ENCODE assay signal across 17 cellular contexts in the genomic region with DNA sequence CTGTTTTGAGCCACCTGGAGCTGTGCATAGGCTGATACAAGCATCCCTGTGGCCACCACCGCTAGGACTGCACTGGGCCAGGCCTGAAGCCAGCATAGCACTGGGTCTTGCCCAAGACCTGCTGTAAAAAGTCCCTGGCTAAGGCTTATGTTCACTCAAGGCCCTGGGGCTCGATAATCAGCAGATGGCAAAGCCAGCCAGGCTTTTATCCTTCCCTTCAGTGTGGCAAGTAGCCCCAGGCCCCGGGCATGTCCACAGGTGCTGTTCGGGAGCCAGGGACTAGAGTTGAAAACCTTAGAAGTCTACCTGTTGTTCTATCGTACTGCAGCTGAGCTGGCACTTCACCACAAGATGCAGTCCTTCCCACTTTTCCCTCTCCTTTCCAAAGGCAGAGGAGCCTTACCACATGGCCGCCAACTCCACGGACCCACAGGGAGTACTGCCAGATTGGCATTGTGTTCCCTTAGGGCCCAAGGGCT.
"Had no signal": no experiment of that assay in that cellular context is flagged by ENCODE, and none has a peak within 500 bp of the region (broad histone marks: within the 10 kb centered on the region; RNA-seq: fewer than 3 reads in every experiment).

No MANE protein-coding gene starts in this region.

- H3K9me3 ChIP-seq: mucosa of descending colon, thyroid gland, uterus had no signal

- DNase-seq: activated B cell treated with CpG ODN at 0.5 μM for 24 hours; activated CD4-positive, alpha-beta T cell treated with anti-CD3 and anti-CD28 coated beads, Interleukin-2, amount 10 ng/mL, durations not matched to agents 24 days and 14 days; activated CD8-positive, alpha-beta T cell treated with anti-CD3 and anti-CD28 coated beads, Interleukin-2, amount 10 ng/mL, durations not matched to agents 7 days and 5 days; activated naive CD4-positive, alpha-beta T cell treated with Interleukin-2 at 50 U/mL for 16 hours; activated T-cell treated with anti-CD3 and anti-CD28 coated beads for 4 hours; anterior cingulate cortex; cerebellar nuclear complex; effector CD8-positive, alpha-beta T cell; left lung; mucosa of descending colon; naive thymus-derived CD4-positive, alpha-beta T cell; stimulated activated CD4-positive, alpha-beta T cell treated with anti-CD3 and anti-CD28 coated beads, Interleukin-12 subunit alpha, Interleukin-12 subunit beta, amount 100 ng/mL, for 4 hours; stimulated activated CD4-positive, alpha-beta T cell treated with anti-CD3 and anti-CD28 coated beads, Interleukin-2, amount 100 ng/mL, for 24 hours; thyroid gland; uterus had no signal

- ATAC-seq: activated CD8-positive, alpha-beta T cell treated with anti-CD3 and anti-CD28 coated beads, Interleukin-2, amount 10 ng/mL, durations not matched to agents 7 days and 5 days; gastroesophageal sphincter; left lung; mucosa of descending colon; naive thymus-derived CD4-positive, alpha-beta T cell had no signal

- H3K4me3 ChIP-seq: gastroesophageal sphincter, left lung, mucosa of descending colon, thyroid gland, uterus had no signal

- H3K36me3 ChIP-seq: gastroesophageal sphincter, left lung, thyroid gland, uterus had no signal

- H3K27ac ChIP-seq: gastroesophageal sphincter, left lung, parathyroid adenoma, thyroid gland, uterus had no signal

- H3K4me1 ChIP-seq: gastroesophageal sphincter, left lung, parathyroid adenoma, thyroid gland, uterus had no signal

- H3K27me3 ChIP-seq: gastroesophageal sphincter, left lung, thyroid gland, uterus had no signal
